In the genomic region with DNA sequence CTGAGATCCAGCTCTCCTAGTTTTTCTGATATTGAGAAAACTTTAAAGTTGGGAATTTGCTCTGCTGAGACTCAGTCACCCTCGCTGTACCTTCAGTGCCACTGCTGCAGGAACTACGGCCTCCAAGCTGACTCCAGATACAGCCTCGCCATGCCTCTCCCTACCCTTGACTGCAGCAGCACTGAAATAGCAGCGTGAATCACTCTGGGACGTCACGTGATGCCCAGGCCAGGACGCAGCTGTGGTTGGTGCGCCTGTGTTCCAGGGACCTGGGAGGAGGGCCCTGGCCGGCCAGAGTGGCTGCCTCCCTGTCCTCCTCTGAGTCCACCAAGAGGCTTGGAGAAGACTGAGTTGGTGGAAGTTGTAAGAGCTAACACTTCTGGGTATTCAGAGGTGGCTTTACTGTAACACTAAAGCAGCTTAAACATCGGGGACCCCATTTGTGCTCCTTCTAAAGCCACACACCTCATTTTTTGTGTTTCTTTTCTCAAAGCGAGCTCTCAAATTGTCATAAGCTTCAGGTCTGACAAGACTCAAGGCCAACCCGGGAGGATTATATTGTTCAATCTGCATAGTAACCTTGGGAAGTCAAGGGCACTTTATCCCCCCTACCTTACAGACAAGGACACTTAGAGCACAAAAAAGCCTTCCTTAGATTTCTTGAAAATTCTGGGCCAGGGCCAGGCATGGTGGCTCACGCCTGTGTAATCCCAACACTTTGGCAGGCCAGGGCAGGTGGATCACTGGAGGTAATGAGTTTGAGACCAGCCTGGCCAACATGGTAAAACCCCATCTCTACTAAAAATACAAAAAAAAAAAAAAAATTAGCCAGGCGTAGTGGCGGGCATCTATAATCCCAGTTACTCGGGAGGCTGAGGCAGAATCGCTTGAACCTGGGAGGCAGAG, we compare ENCODE assay signal across 8 cellular contexts. TPM values are rescaled to one million over a fixed set of nuclear protein-coding genes. Genes with fewer than 3 reads are reported as not detected.
DNase-seq lines count a peak whose midpoint lies in the region; ATAC-seq and TF ChIP-seq lines count a peak whose summit lies in the region.

No MANE protein-coding gene starts in this region.

- H3K27me3 ChIP-seq in H7 (ENCODE audit: control insufficient read depth, insufficient read depth, low read length): no peaks in the 10 kb centered on the region
- no peaks in the 10 kb centered on the region for H3K27me3 ChIP-seq in OCI-LY1 (ENCODE audit: insufficient read depth, low read length)

- H2AFZ ChIP-seq in OCI-LY1 (ENCODE audit: low read length): no peak overlapping the region

- H3K4me1 Mint-ChIP-seq in CD14-positive monocyte (peaks cover 51% of the 10 kb centered on the region), osteocyte (ENCODE audit: unreplicated experiment) (peaks cover 35% of the 10 kb centered on the region)

- ATAC-seq in GM21825 (IDR thresholded peaks at IDR 0.05; ENCODE audit: unreplicated experiment): no peak
- no peak for ATAC-seq in GM18517 (IDR thresholded peaks at IDR 0.05; ENCODE audit: unreplicated experiment)

- H3K4me2 ChIP-seq in OCI-LY1 (ENCODE audit: low read length): peak overlapping the region; percentile 44

- no peaks in the 10 kb centered on the region for H4K20me1 ChIP-seq in OCI-LY1 (ENCODE audit: insufficient read depth, low read length)

- H3K9me3 ChIP-seq in OCI-LY1 (ENCODE audit: low read length): no peaks in the 10 kb centered on the region

- 0 out of 2 replicates have a peak, but pooled peaks cover 2% of the 10 kb centered on the region for H3K36me3 ChIP-seq in H7 (replicated peaks; ENCODE audit: control insufficient read depth, insufficient read depth, low read length)
- H3K36me3 ChIP-seq in OCI-LY1 (ENCODE audit: insufficient read depth, low read length): peaks cover 7% of the 10 kb centered on the region; the same call in 1 of the 2 replicates

- H3K27me3 Mint-ChIP-seq in CD14-positive monocyte (ENCODE audit: low read depth in 3 of 3) (peaks cover 0 to 4% (median 0%) of the 10 kb centered on the region in 3 donors), osteocyte (ENCODE audit: unreplicated experiment) (no peaks in the 10 kb centered on the region)

- H3K36me3 Mint-ChIP-seq in CD14-positive monocyte: peaks cover 0 to 3% of the 10 kb centered on the region in 2 donors
- no peaks in the 10 kb centered on the region for H3K36me3 Mint-ChIP-seq in osteocyte (ENCODE audit: unreplicated experiment)

- H3K9me3 Mint-ChIP-seq in CD14-positive monocyte: no peaks in the 10 kb centered on the region
- H3K9me3 Mint-ChIP-seq in osteocyte (ENCODE audit: unreplicated experiment): no peaks in the 10 kb centered on the region

- peak; percentile 89 for DNase-seq in CD14-positive monocyte (ENCODE audit: low spot score)
- peak; percentile 85 for DNase-seq in H7
- peak; percentile 50 for DNase-seq in activated naive CD4-positive, alpha-beta T cell treated with anti-CD3 and anti-CD28 coated beads, Interleukin-2, amount 50 U/mL, for 16 hours
- DNase-seq in glomerular visceral epithelial cell (ENCODE audit: extremely low spot score): peak; percentile 88
- peak; percentile 93 for DNase-seq in osteocyte (ENCODE audit: extremely low spot score, unreplicated experiment)

- H3K9ac ChIP-seq in OCI-LY1 (ENCODE audit: low read length): peak overlapping the region; percentile 53; the same call in 1 of the 2 replicates

- H3K4me3 Mint-ChIP-seq in CD14-positive monocyte (peak overlapping the region in 1 of 2 donors; percentile 74), osteocyte (ENCODE audit: unreplicated experiment) (peak overlapping the region; percentile 40)

- TF ChIP-seq CTCF in CD14-positive monocyte (IDR thresholded peaks at IDR 0.05): no peak
- TF ChIP-seq CTCF in OCI-LY1 (IDR thresholded peaks at IDR 0.05; ENCODE audit: low read length): no peak
- TF ChIP-seq CTCF in osteocyte (IDR thresholded peaks at IDR 0.05): no peak

- peaks cover 41% of the 10 kb centered on the region for H3K4me1 ChIP-seq in OCI-LY1 (ENCODE audit: insufficient read depth, low read length, severe bottlenecking)

- no peaks in the 10 kb centered on the region for H3K9me2 ChIP-seq in OCI-LY1 (ENCODE audit: low read depth, low read length)

- intact Hi-C loops in CD14-positive monocyte (cut with micrococcal nuclease): no loop called here

- H3K27ac Mint-ChIP-seq in CD14-positive monocyte: peak overlapping the region in 6 of 7 donors; percentile 32 to 84 (median 74)
- H3K27ac Mint-ChIP-seq in osteocyte (ENCODE audit: unreplicated experiment): peak overlapping the region; percentile 91

- peak overlapping the region; percentile 63 for H3K27ac ChIP-seq in OCI-LY1 (ENCODE audit: low read depth, low read length, poor library complexity, severe bottlenecking)

- no peak overlapping the region for H3K4me3 ChIP-seq in H7 (ENCODE audit: insufficient read depth, low read depth, low read length)
- H3K4me3 ChIP-seq in OCI-LY1 (ENCODE audit: low read depth, low read length, poor library complexity, severe bottlenecking): peak overlapping the region; percentile 42

- H3K79me2 ChIP-seq in OCI-LY1 (ENCODE audit: insufficient read depth, low read length): no peaks in the 10 kb centered on the region; the same call in 1 of the 2 replicates

- no peaks in the 10 kb centered on the region for H3F3A ChIP-seq in OCI-LY1 (ENCODE audit: insufficient read depth, low read length)

RNA-seq across cellular contexts. Expression of gene STIP1, which starts 4.2 kb away (rescaled TPM):
- 10 to 100 TPM; 44.5 to 51.1 TPM for polyA plus RNA-seq in CD14-positive monocyte
- 263 and 278 TPM in 2 replicates for total RNA-seq in H7 (2014; rRNA removed; shearing (Covaris generic))
- total RNA-seq in osteocyte: 109 and 115 TPM in 2 replicates

RNA-seq across cellular contexts. Expression of gene MACROD1, which starts 15.8 kb away (rescaled TPM):
- polyA plus RNA-seq in CD14-positive monocyte: 1 to 10 TPM; 2.2 to 2.4 TPM
- 30.9 and 52.9 TPM in 2 replicates for total RNA-seq in H7 (2014; rRNA removed; shearing (Covaris generic))
- total RNA-seq in osteocyte: 22.3 and 29.6 TPM in 2 replicates

RNA-seq across cellular contexts. Expression of gene FERMT3, which starts 24.8 kb away (rescaled TPM):
- 100 to 1,000 TPM; 289 to 310 TPM for polyA plus RNA-seq in CD14-positive monocyte
- 0.15 and 0.80 TPM in 2 replicates for total RNA-seq in H7 (2014; rRNA removed; shearing (Covaris generic))
- total RNA-seq in osteocyte: 0.94 and 1.4 TPM in 2 replicates

RNA-seq across cellular contexts. Expression of gene TRPT1, which starts 44.2 kb away (rescaled TPM):
- polyA plus RNA-seq in CD14-positive monocyte: 10 to 100 TPM; 24.8 to 34.6 TPM
- total RNA-seq in H7 (2014; rRNA removed; shearing (Covaris generic)): 75.6 and 76.0 TPM in 2 replicates
- total RNA-seq in osteocyte: 39.2 and 39.7 TPM in 2 replicates

RNA-seq across cellular contexts. Expression of gene NUDT22, which starts 44.3 kb away (rescaled TPM):
- polyA plus RNA-seq in CD14-positive monocyte: 10 to 100 TPM; 47.9 to 56.1 TPM
- total RNA-seq in H7 (2014; rRNA removed; shearing (Covaris generic)): 73.3 and 75.9 TPM in 2 replicates
- 43.7 and 46.8 TPM in 2 replicates for total RNA-seq in osteocyte
